ENCODE assay signal across 10 cellular contexts in the genomic region with DNA sequence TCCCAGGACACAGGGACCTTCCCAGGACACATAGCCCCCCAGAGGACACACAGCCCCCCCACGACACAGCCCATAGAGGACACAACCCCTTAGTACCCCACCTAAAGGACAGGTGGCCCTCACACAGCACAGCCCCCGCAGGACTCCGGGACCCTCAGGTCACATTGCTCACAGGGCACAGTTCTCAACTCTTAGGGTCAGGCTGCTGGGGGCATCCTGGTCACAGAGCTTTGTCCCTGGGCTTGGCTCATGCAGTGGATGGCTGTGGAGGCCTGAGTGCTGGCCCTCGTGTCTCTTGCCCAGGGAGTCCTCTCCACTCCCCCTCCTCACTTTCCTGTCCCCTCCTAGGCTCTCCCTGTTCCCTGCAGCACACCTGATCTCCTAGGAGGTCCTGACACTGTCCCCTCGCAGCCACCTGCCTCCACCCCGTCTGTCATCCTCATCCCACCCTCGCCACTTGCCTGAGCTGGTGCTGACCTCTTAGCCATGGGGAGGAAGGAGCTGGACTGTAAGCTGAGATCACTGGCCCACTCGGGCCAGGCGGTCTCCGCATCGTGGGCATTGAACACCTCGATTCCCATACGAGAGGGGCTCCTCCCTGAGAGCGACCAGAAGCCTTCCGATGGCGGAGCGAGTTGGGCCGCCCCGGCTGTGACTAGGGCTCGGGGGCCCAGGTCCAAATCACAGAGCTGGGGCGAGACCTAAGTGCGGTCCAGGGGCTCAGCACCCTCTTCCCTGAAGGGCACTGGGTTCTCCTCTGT. TPM values are rescaled to one million over a fixed set of nuclear protein-coding genes. Genes with fewer than 3 reads are reported as not detected.
DNase-seq lines count a peak whose midpoint lies in the region; ATAC-seq and TF ChIP-seq lines count a peak whose summit lies in the region.
"Had no signal": no experiment of that assay in that cellular context is flagged by ENCODE, and none has a peak within 500 bp of the region (broad histone marks: within the 10 kb centered on the region; RNA-seq: fewer than 3 reads in every experiment).

No MANE protein-coding gene starts in this region.

- H3K27ac ChIP-seq in tibial nerve: peak overlapping the region in 3 of 4 donors; percentile 78 to 90 (median 85)

- ATAC-seq in activated naive CD4-positive, alpha-beta T cell treated with anti-CD3 and anti-CD28 coated beads, Interleukin-2, amount 50 U/mL, for 72 hours: no peak
- ATAC-seq in activated T-helper 17 cell treated with anti-CD3 and anti-CD28 coated beads, Interleukin-2, amount 50 U/mL, for 72 hours (replicated peaks): no peak

- no peaks in the 10 kb centered on the region for H3K27me3 Mint-ChIP-seq in activated naive CD4-positive, alpha-beta T cell treated with anti-CD3 and anti-CD28 coated beads, Interleukin-2, amount 50 U/mL, for 24 hours
- no peaks in the 10 kb centered on the region for H3K27me3 Mint-ChIP-seq in activated T-helper 17 cell treated with anti-CD3 and anti-CD28 coated beads, Interleukin-2, amount 50 U/mL, for 72 hours

- H3K9me3 Mint-ChIP-seq in activated naive CD4-positive, alpha-beta T cell treated with anti-CD3 and anti-CD28 coated beads, Interleukin-2, amount 50 U/mL, for 24 hours: no peaks in the 10 kb centered on the region
- no peaks in the 10 kb centered on the region for H3K9me3 Mint-ChIP-seq in activated naive CD4-positive, alpha-beta T cell treated with anti-CD3 and anti-CD28 coated beads, Interleukin-2, amount 50 U/mL, for 72 hours
- no peaks in the 10 kb centered on the region for H3K9me3 Mint-ChIP-seq in activated T-helper 17 cell treated with anti-CD3 and anti-CD28 coated beads, Interleukin-2, amount 50 U/mL, for 72 hours

- no peak for TF ChIP-seq POLR2A in tibial nerve (IDR thresholded peaks at IDR 0.05)

- H3K36me3 Mint-ChIP-seq in activated naive CD4-positive, alpha-beta T cell treated with anti-CD3 and anti-CD28 coated beads, Interleukin-2, amount 50 U/mL, for 24 hours: no peaks in the 10 kb centered on the region
- peaks cover 0 to 9% of the 10 kb centered on the region in 2 donors for H3K36me3 Mint-ChIP-seq in activated naive CD4-positive, alpha-beta T cell treated with anti-CD3 and anti-CD28 coated beads, Interleukin-2, amount 50 U/mL, for 72 hours
- peaks cover 30% of the 10 kb centered on the region for H3K36me3 Mint-ChIP-seq in activated T-helper 17 cell treated with anti-CD3 and anti-CD28 coated beads, Interleukin-2, amount 50 U/mL, for 72 hours (ENCODE audit: low read depth)

- H3K27me3 ChIP-seq in mucosa of stomach (ENCODE audit: control insufficient read depth, insufficient read depth, low read length) (no peaks in the 10 kb centered on the region), tibial nerve (no peaks in the 10 kb centered on the region)
- H3K27me3 ChIP-seq: adrenal gland had no signal

- TF ChIP-seq CTCF in tibial nerve (IDR thresholded peaks at IDR 0.05): no peak

- H3K4me3 ChIP-seq in mucosa of stomach (ENCODE audit: low read length): no peak overlapping the region
- H3K4me3 ChIP-seq in tibial nerve: no peak overlapping the region
- H3K4me3 ChIP-seq: mucosa of descending colon had no signal

- H3K9ac ChIP-seq in mucosa of stomach (ENCODE audit: low read length): peak overlapping the region; percentile 66

- peak overlapping the region; percentile 36 for H3K4me3 Mint-ChIP-seq in activated naive CD4-positive, alpha-beta T cell treated with anti-CD3 and anti-CD28 coated beads, Interleukin-2, amount 50 U/mL, for 24 hours
- H3K4me3 Mint-ChIP-seq in activated T-helper 17 cell treated with anti-CD3 and anti-CD28 coated beads, Interleukin-2, amount 50 U/mL, for 72 hours: peak overlapping the region; percentile 83

- peaks cover 23% of the 10 kb centered on the region for H3K4me1 Mint-ChIP-seq in activated naive CD4-positive, alpha-beta T cell treated with anti-CD3 and anti-CD28 coated beads, Interleukin-2, amount 50 U/mL, for 24 hours
- peaks cover 14% of the 10 kb centered on the region for H3K4me1 Mint-ChIP-seq in activated T-helper 17 cell treated with anti-CD3 and anti-CD28 coated beads, Interleukin-2, amount 50 U/mL, for 72 hours

- H3K36me3 ChIP-seq in mucosa of stomach (ENCODE audit: control insufficient read depth, insufficient read depth, low read length) (no peaks in the 10 kb centered on the region), tibial nerve (peaks cover 0 to 13% (median 0%) of the 10 kb centered on the region in 3 donors)
- H3K36me3 ChIP-seq: adrenal gland had no signal

- DNase-seq in activated naive CD4-positive, alpha-beta T cell treated with anti-CD3 and anti-CD28 coated beads, Interleukin-2, amount 50 U/mL, for 72 hours (ENCODE audit: low spot score in 2 of 2): no peak
- DNase-seq in tibial nerve (ENCODE audit: low spot score in 2 of 2) (no peak), SKM-1 (lab: John Stamatoyannopoulos, UW; ENCODE audit: unreplicated experiment) (no peak), SW 1271 (lab: John Stamatoyannopoulos, UW) (no peak), MV-4-11 (lab: John Stamatoyannopoulos, UW) (no peak)

- WGBS in tibial nerve, 2 donors: 82 to 84% methylated on average over 20 to 22 of the region's 22 CpGs

- no peak for TF ChIP-seq EP300 in tibial nerve (IDR thresholded peaks at IDR 0.05)

- peaks cover 37% of the 10 kb centered on the region for H3K4me1 ChIP-seq in mucosa of stomach (ENCODE audit: control insufficient read depth, insufficient read depth, low read length)
- H3K4me1 ChIP-seq in tibial nerve: peaks cover 0 to 28% (median 19%) of the 10 kb centered on the region in 4 donors

- H3K9me3 ChIP-seq in mucosa of stomach (ENCODE audit: control insufficient read depth, low read length) (no peaks in the 10 kb centered on the region), tibial nerve (no peaks in the 10 kb centered on the region)
- H3K9me3 ChIP-seq: adrenal gland, mucosa of descending colon had no signal

- H3K27ac Mint-ChIP-seq in activated naive CD4-positive, alpha-beta T cell treated with anti-CD3 and anti-CD28 coated beads, Interleukin-2, amount 50 U/mL, for 24 hours: peak overlapping the region; percentile 77
- peak overlapping the region in 1 of 2 donors; percentile 44 for H3K27ac Mint-ChIP-seq in activated naive CD4-positive, alpha-beta T cell treated with anti-CD3 and anti-CD28 coated beads, Interleukin-2, amount 50 U/mL, for 72 hours
- peak overlapping the region; percentile 72 for H3K27ac Mint-ChIP-seq in activated T-helper 17 cell treated with anti-CD3 and anti-CD28 coated beads, Interleukin-2, amount 50 U/mL, for 72 hours

RNA-seq across cellular contexts. Expression of a gene that starts 1.4 kb away (rescaled TPM):
- 10 to 100 TPM; 33.9 to 89.9 TPM for total RNA-seq in activated naive CD4-positive, alpha-beta T cell treated with anti-CD3 and anti-CD28 coated beads, Interleukin-2, amount 50 U/mL, for 72 hours
- 100 to 1,000 TPM in 1 of 2 donors, 10 to 100 TPM in 1; 66.0 to 204 TPM for total RNA-seq in activated T-helper 17 cell treated with anti-CD3 and anti-CD28 coated beads, Interleukin-2, amount 50 U/mL, for 72 hours
- total RNA-seq in tibial nerve: 100 to 1,000 TPM in 1 of 4 donors, 10 to 100 TPM in 3; 64.9 to 114 (median 88.5) TPM

RNA-seq across cellular contexts. Expression of a gene that starts 48.8 kb away (rescaled TPM):
- total RNA-seq in activated naive CD4-positive, alpha-beta T cell treated with anti-CD3 and anti-CD28 coated beads, Interleukin-2, amount 50 U/mL, for 72 hours: 1 to 10 TPM; 1.7 to 2.8 TPM
- 1 to 10 TPM; 1.1 to 2.0 TPM for total RNA-seq in activated T-helper 17 cell treated with anti-CD3 and anti-CD28 coated beads, Interleukin-2, amount 50 U/mL, for 72 hours
- total RNA-seq in tibial nerve: 10 to 100 TPM; 27.3 to 39.0 (median 36.7) TPM

Comparison
In these comparisons a context has a peak if more than half of its experiments do, and no peak if none do; other contexts are left out.
1. RNA of a gene that starts 48.8 kb away (total RNA-seq): 27.3 to 39.0 TPM in tibial nerve; 1.7 to 2.8 TPM in activated naive CD4-positive, alpha-beta T cell treated with anti-CD3 and anti-CD28 coated beads, Interleukin-2, amount 50 U/mL, for 72 hours and 1.1 to 2.0 TPM in activated T-helper 17 cell treated with anti-CD3 and anti-CD28 coated beads, Interleukin-2, amount 50 U/mL, for 72 hours; every median in the first group is over 4 times any median in the second.